ENCODE assay signal across 8 cellular contexts in genomic region chr12:120639771-120640721, GRCh38. TPM values are rescaled to one million over a fixed set of nuclear protein-coding genes. Genes with fewer than 3 reads are reported as not detected.
A peak's percentile ranks its signal among the peaks of the same experiment; 100 is the strongest.
DNase-seq lines count a peak whose midpoint lies in the region; ATAC-seq and TF ChIP-seq lines count a peak whose summit lies in the region.

TSS of gene CABP1 (plus strand) at chr12:120640626. CDS start at chr12:120640686, 60 bp downstream.

- peaks cover 0 to 31% (median 19%) of the 10 kb centered on the region in 11 experiments; a peak in 18 of 22 replicates for H4K20me1 ChIP-seq in BLaER1 treated with 17β-estradiol and CSF1 and Interleukin-3, amounts not matched to agents 10 nM and 100 nM

- TF ChIP-seq POLR2A in breast epithelium (IDR thresholded peaks at IDR 0.05): no peak

- no peak within 1 kb of the TSS for H3K27ac ChIP-seq in BLaER1 treated with 17β-estradiol and CSF1 and Interleukin-3, amounts not matched to agents 10 nM and 100 nM
- H3K27ac ChIP-seq in VCaP (peak within 1 kb of the TSS; percentile 51; the same call in 1 of the 2 replicates), breast epithelium (no peak within 1 kb of the TSS), lower lobe of right lung (no peak within 1 kb of the TSS)

- peak within 1 kb of the TSS; percentile 96 to 100 (median 100) for H3K4me2 ChIP-seq in BLaER1 treated with 17β-estradiol and CSF1 and Interleukin-3, amounts not matched to agents 10 nM and 100 nM

- peak; percentile 61 for TF ChIP-seq CTCF in VCaP (conservative IDR thresholded peaks at IDR 0.05)
- TF ChIP-seq CTCF in breast epithelium (IDR thresholded peaks at IDR 0.05): no peak
- peak; percentile 26 for TF ChIP-seq CTCF in lower lobe of right lung (IDR thresholded peaks at IDR 0.05)

- ATAC-seq in GM19397 (IDR thresholded peaks at IDR 0.05; ENCODE audit: unreplicated experiment): peak; percentile 77
- ATAC-seq in lower lobe of right lung: peak; percentile 59 to 71

- H3K27me3 ChIP-seq in BLaER1 treated with 17β-estradiol and CSF1 and Interleukin-3, amounts not matched to agents 10 nM and 100 nM: peaks cover 54 to 67% (median 61%) of the 10 kb centered on the region in 11 experiments
- H3K27me3 ChIP-seq in breast epithelium (peaks cover 3 to 47% of the 10 kb centered on the region in 2 donors), lower lobe of right lung (ENCODE audit: low read depth) (peaks cover 54% of the 10 kb centered on the region)

- peak within 1 kb of the TSS; percentile 32 to 72 (median 54); a peak in 18 of 22 replicates for H3K9ac ChIP-seq in BLaER1 treated with 17β-estradiol and CSF1 and Interleukin-3, amounts not matched to agents 10 nM and 100 nM

- intact Hi-C loops in breast epithelium (cut with DNase I; ENCODE audit: low total_unique reads): no loop called here
- intact Hi-C loops in lower lobe of right lung (cut with DNase I): no loop called here

- no peaks in the 10 kb centered on the region for H3K9me3 ChIP-seq in BLaER1 treated with 17β-estradiol and CSF1 and Interleukin-3, amounts not matched to agents 10 nM and 100 nM (replicated peaks in 1 of 11)
- no peaks in the 10 kb centered on the region for H3K9me3 ChIP-seq in breast epithelium
- no peaks in the 10 kb centered on the region for H3K9me3 ChIP-seq in lower lobe of right lung

- peak within 1 kb of the TSS; percentile 65 to 77 (median 70) for H3K4me3 ChIP-seq in BLaER1 treated with 17β-estradiol and CSF1 and Interleukin-3, amounts not matched to agents 10 nM and 100 nM
- H3K4me3 ChIP-seq in breast epithelium (peak within 1 kb of the TSS; percentile 30 to 70 (median 52)), lower lobe of right lung (peak within 1 kb of the TSS; percentile 48)

- no peaks in the 10 kb centered on the region for H3K36me3 ChIP-seq in BLaER1 treated with 17β-estradiol and CSF1 and Interleukin-3, amounts not matched to agents 10 nM and 100 nM
- H3K36me3 ChIP-seq in breast epithelium (no peaks in the 10 kb centered on the region), lower lobe of right lung (no peaks in the 10 kb centered on the region)

- peaks cover 8 to 21% (median 14%) of the 10 kb centered on the region in 10 experiments for H3K4me1 ChIP-seq in BLaER1 treated with 17β-estradiol and CSF1 and Interleukin-3, amounts not matched to agents 10 nM and 100 nM
- H3K4me1 ChIP-seq in breast epithelium (peaks cover 6 to 13% of the 10 kb centered on the region in 2 donors), lower lobe of right lung (peaks cover 11% of the 10 kb centered on the region)

- peak; percentile 68 for DNase-seq in HuH-7 (ENCODE audit: low spot score)
- no peak for DNase-seq in breast epithelium (ENCODE audit: low spot score in 2 of 2)
- no peak for DNase-seq in lower lobe of right lung
- DNase-seq in stimulated activated CD8-positive, alpha-beta memory T cell treated with anti-CD3 and anti-CD28 coated beads, Interleukin-4, amount 100 ng/mL, for 24 hours (ENCODE audit: low read depth): peak; percentile 71
- DNase-seq in mucosa of gallbladder (ENCODE audit: low spot score): no peak

RNA-seq across cellular contexts. Expression of gene CABP1, which starts in this region (rescaled TPM):
- total RNA-seq in breast epithelium: 1 to 10 TPM in 1 of 3 donors, under 1 TPM in 1, not detected in 1; 0.80 to 2.3 TPM
- 0.30 TPM for total RNA-seq in lower lobe of right lung
- total RNA-seq in mucosa of gallbladder: 2.3 TPM

Comparison
In these comparisons a context has a peak if more than half of its experiments do, and no peak if none do; other contexts are left out.
1. Peak in ATAC-seq and H3K4me3 ChIP-seq in lower lobe of right lung; RNA of the gene not detected or under 1 TPM.
2. DNase-seq: peak in HuH-7 (single experiment) and stimulated activated CD8-positive, alpha-beta memory T cell treated with anti-CD3 and anti-CD28 coated beads, Interleukin-4, amount 100 ng/mL, for 24 hours (single experiment); none in breast epithelium (0 of 2), lower lobe of right lung (single experiment) and mucosa of gallbladder (single experiment).
3. CTCF ChIP-seq: peak in VCaP (single experiment) and lower lobe of right lung (single experiment); none in breast epithelium (0 of 3).
4. Peak in every context shown above with its lines, with median percentiles within 50 percentile points of each other: H3K4me3 ChIP-seq.